In the genomic region with DNA sequence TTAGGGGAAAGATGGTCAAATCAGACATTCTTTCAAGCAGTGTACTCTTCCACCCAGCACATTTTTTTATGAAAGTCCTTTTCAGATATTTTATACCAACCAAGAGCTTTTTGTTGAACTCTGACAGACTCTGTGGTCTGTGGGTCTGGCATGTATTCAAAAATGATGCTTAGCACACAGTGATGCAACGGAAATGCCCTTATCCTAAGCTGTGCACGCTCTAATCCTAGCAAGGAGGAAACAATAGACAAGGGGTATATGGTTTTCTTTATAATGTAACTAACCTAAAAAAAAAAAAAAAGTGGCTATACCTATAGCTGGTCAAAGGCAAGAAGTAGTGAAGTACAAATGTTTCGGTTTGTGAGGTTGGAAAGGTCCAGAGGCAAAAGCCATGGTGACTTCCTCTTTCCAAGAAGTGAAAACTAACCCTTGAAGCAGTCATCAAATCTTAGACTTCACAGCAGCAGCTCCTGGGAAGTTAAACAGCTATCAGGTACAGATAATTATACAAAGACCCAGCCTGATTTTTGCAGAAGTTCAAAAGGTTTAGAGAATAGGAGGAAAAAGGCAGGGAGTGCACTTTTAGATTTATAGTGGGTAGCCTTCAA, we compare ENCODE assay signal across 8 cellular contexts.
DNase-seq lines count a peak whose midpoint lies in the region; ATAC-seq, FAIRE-seq and TF ChIP-seq lines count a peak whose summit lies in the region.

No MANE protein-coding gene starts in this region.

- peak; percentile 92 for DNase-seq in A172 (ENCODE audit: low spot score)
- peak in 42 of 76 experiments; percentile 1 to 79 (median 40) for DNase-seq in HUDEP-2 (lab: John Stamatoyannopoulos, UW; ENCODE audit: unreplicated experiment in 76 of 76)
- DNase-seq in astrocyte (ENCODE audit: low read depth) = peak; percentile 92
- peak; percentile 26 for DNase-seq in HepG2 (ENCODE audit: low spot score)
- no peak for DNase-seq in COR-L47 (lab: John Stamatoyannopoulos, UW)
- DNase-seq in HEK293T (ENCODE audit: extremely low spot score) = no peak
- DNase-seq in activated CD4-positive, CD25-positive, alpha-beta regulatory T cell treated with anti-CD3 and anti-CD28 coated beads, Interleukin-2, amount 50 U/mL, for 72 hours = no peak

- no peaks in the 10 kb centered on the region for H3K36me3 ChIP-seq in astrocyte (ENCODE audit: insufficient read depth, low read length)
- peaks cover 1 to 14% of the 10 kb centered on the region in 2 experiments; a peak in 2 of 5 replicates for H3K36me3 ChIP-seq in HepG2 (replicated peaks in 1 of 2; ENCODE audit: control insufficient read depth in 1 of 2, insufficient read depth in 2 of 2, low read length in 2 of 2)

- H3K4me1 Mint-ChIP-seq in astrocyte (ENCODE audit: low read depth, unreplicated experiment) = peaks cover 29% of the 10 kb centered on the region

- WGBS in HepG2 (ENCODE audit: low lambda C conversion rate) = 68% methylated on average over 3 of the region's 3 CpGs

- peaks cover 2% of the 10 kb centered on the region for H3K9me3 Mint-ChIP-seq in astrocyte (ENCODE audit: unreplicated experiment)

- TF ChIP-seq CTCF in astrocyte (IDR thresholded peaks at IDR 0.05; ENCODE audit: insufficient read depth, low read depth, low read length) (no peak), HepG2 (CRISPR knock-in tag; IDR thresholded peaks at IDR 0.05) (no peak)

- CTCF ChIA-PET in HepG2 (lab: Yijun Ruan, JAX; ENCODE audit: low intra/inter-chr PET ratio, low total read pairs) (no interaction called here), HEK293T (lab: Yijun Ruan, JAX) (no interaction called here)

- peaks cover 25% of the 10 kb centered on the region for H3K36me3 Mint-ChIP-seq in astrocyte (ENCODE audit: low read depth, unreplicated experiment)

- H3K9ac ChIP-seq in astrocyte (ENCODE audit: low read length) (no peak overlapping the region), HepG2 (ENCODE audit: insufficient read depth, low read depth, low read length) (no peak overlapping the region)

- POLR2A ChIA-PET in HepG2 (lab: Yijun Ruan, JAX) (no interaction called here), HEK293T (lab: Yijun Ruan, JAX) (no interaction called here)

- H3K4me3 Mint-ChIP-seq in astrocyte (ENCODE audit: unreplicated experiment) = no peak overlapping the region

- no peak for TF ChIP-seq EP300 in HepG2 (IDR thresholded peaks at IDR 0.05; ENCODE audit: low read depth in 2 of 2, low read length in 2 of 2)
- TF ChIP-seq EP300 in HepG2 (CRISPR knock-in tag; IDR thresholded peaks at IDR 0.05; ENCODE audit: borderline replicate concordance) = no peak

- H3K27ac ChIP-seq in astrocyte (ENCODE audit: low read depth, low read length) (no peak overlapping the region), HepG2 (ENCODE audit: extremely low read length, insufficient read depth, low read length) (no peak overlapping the region)

- no peaks in the 10 kb centered on the region for H4K20me1 ChIP-seq in astrocyte (ENCODE audit: insufficient read depth, low read length)
- H4K20me1 ChIP-seq in HepG2 (ENCODE audit: insufficient read depth, low read length) = no peaks in the 10 kb centered on the region

- FAIRE-seq in astrocyte (lab: Jason Lieb, UNC) (no peak), HepG2 (lab: Jason Lieb, UNC) (no peak)

- no peaks in the 10 kb centered on the region for H3K79me2 ChIP-seq in astrocyte (ENCODE audit: insufficient read depth, low read length)
- H3K79me2 ChIP-seq in HepG2 (ENCODE audit: insufficient read depth, low read length) = no peaks in the 10 kb centered on the region

- peak overlapping the region; percentile 46 for H3K4me2 ChIP-seq in astrocyte (ENCODE audit: low read length)
- no peak overlapping the region for H3K4me2 ChIP-seq in HepG2 (ENCODE audit: low read depth, low read length)

- no peak for TF ChIP-seq RAD21 in HepG2 (CRISPR knock-in tag; IDR thresholded peaks at IDR 0.05)

- no peak overlapping the region for H2AFZ ChIP-seq in astrocyte (ENCODE audit: low read depth, low read length)
- H2AFZ ChIP-seq in HepG2 (ENCODE audit: low read length) = no peak overlapping the region

- intact Hi-C loops in HepG2 (cut with micrococcal nuclease; ENCODE audit: unreplicated experiment) = no loop called here

- TF ChIP-seq POLR2A in HepG2 (IDR thresholded peaks at IDR 0.05; ENCODE audit: insufficient read depth in 1 of 2, low read depth in 2 of 2, low read length in 2 of 2) = no peak

- ATAC-seq in GM19351 (IDR thresholded peaks at IDR 0.05; ENCODE audit: unreplicated experiment) (peak; percentile 78), HepG2 (no peak)

- H3K9me3 ChIP-seq in astrocyte (ENCODE audit: insufficient read depth, low read depth, low read length) (no peaks in the 10 kb centered on the region), HepG2 (ENCODE audit: low read length) (no peaks in the 10 kb centered on the region)

- no peak overlapping the region for H3K4me3 ChIP-seq in astrocyte (ENCODE audit: insufficient read depth, low read depth, low read length)
- H3K4me3 ChIP-seq in HepG2 (replicated peaks in 1 of 3; ENCODE audit: insufficient read depth in 1 of 3, low read depth in 2 of 3, low read length in 3 of 3) = no peak overlapping the region

- peaks cover 7% of the 10 kb centered on the region for H3K27me3 ChIP-seq in astrocyte (ENCODE audit: insufficient read depth, low read length)
- H3K27me3 ChIP-seq in HepG2 (ENCODE audit: control insufficient read depth in 1 of 2, insufficient read depth in 2 of 2, low read length in 2 of 2) = peaks cover 0 to 1% of the 10 kb centered on the region in 2 experiments; a peak in 1 of 5 replicates

- BruUV-seq in HepG2 (replicated peaks; lab: Mats Ljungman, UMichigan) = no TSS peak

- peak overlapping the region; percentile 79 for H3K27ac Mint-ChIP-seq in astrocyte (ENCODE audit: unreplicated experiment)

- no peaks in the 10 kb centered on the region for H3K27me3 Mint-ChIP-seq in astrocyte (ENCODE audit: low read depth, unreplicated experiment)

- peaks cover 10% of the 10 kb centered on the region for H3K4me1 ChIP-seq in astrocyte (ENCODE audit: insufficient read depth, low read length)
- H3K4me1 ChIP-seq in HepG2 (ENCODE audit: insufficient read depth, low read length) = no peaks in the 10 kb centered on the region; the same call in 1 of the 2 replicates

- in situ Hi-C loops in HepG2 (cut with HindIII; ENCODE audit: extremely low pct_ligation_motif_present, low pct_unique_long_range_greater_than_20kb) = no loop called here

TF ChIP-seq in HepG2, 621 proteins besides CTCF, POLR2A, EP300 and RAD21:
- TF ChIP-seq STAG1 (CRISPR knock-in tag; IDR thresholded peaks at IDR 0.05) (no peak), AGO1 (IDR thresholded peaks at IDR 0.05; ENCODE audit: low read depth, low read length, poor library complexity, severe bottlenecking) (no peak), CEBPB (IDR thresholded peaks at IDR 0.05; ENCODE audit: borderline replicate concordance, low read depth, low read length) (0 out of 2 replicates have a peak, but pooled peaks have one; percentile 3)
TF ChIP-seq in HepG2: peak in this region for 1.

TF ChIP-seq in HEK293T, 16 proteins besides CTCF, POLR2A, EP300 and RAD21:
- TF ChIP-seq ZNF384 (IDR thresholded peaks at IDR 0.05) (no peak), HDGF (IDR thresholded peaks at IDR 0.05; ENCODE audit: borderline replicate concordance) (no peak), FOXK2 (IDR thresholded peaks at IDR 0.05) (no peak), FOXM1 (IDR thresholded peaks at IDR 0.05; ENCODE audit: borderline replicate concordance) (no peak), NFRKB (IDR thresholded peaks at IDR 0.05) (no peak), BHLHE40 (IDR thresholded peaks at IDR 0.05; ENCODE audit: borderline replicate concordance) (no peak)

Comparison
In these comparisons a context has a peak if more than half of its experiments do, and no peak if none do; other contexts are left out.
1. DNase-seq: peak in A172 (single experiment), HUDEP-2 (42 of 76), astrocyte (single experiment) and HepG2 (single experiment); none in COR-L47 (single experiment), HEK293T (single experiment) and activated CD4-positive, CD25-positive, alpha-beta regulatory T cell treated with anti-CD3 and anti-CD28 coated beads, Interleukin-2, amount 50 U/mL, for 72 hours (single experiment).